ENCODE assay signal across 8 cellular contexts in genomic region chr2:192162392-192163042, GRCh38. TPM values are rescaled to one million over a fixed set of nuclear protein-coding genes. Genes with fewer than 3 reads are reported as not detected.
DNase-seq lines count a peak whose midpoint lies in the region; ATAC-seq, FAIRE-seq and TF ChIP-seq lines count a peak whose summit lies in the region.

No MANE protein-coding gene starts in this region.

- peak; percentile 93 for FAIRE-seq in endometrium (lab: Jason Lieb, UNC)

- DNase-seq in AG10803 (ENCODE audit: low read depth) (peak; percentile 71), NCI-H82 (lab: John Stamatoyannopoulos, UW) (peak; percentile 82), myocyte (ENCODE audit: low read depth) (peak; percentile 85)
- DNase-seq in activated CD8-positive, alpha-beta memory T cell treated with anti-CD3 and anti-CD28 coated beads for 1 hour (ENCODE audit: extremely low read depth in 1 of 2, low read depth in 1 of 2) = peak; percentile 12 to 32
- DNase-seq in stimulated activated CD8-positive, alpha-beta memory T cell treated with anti-CD3 and anti-CD28 coated beads, Interleukin-7, amount 100 ng/mL, for 48 hours (ENCODE audit: extremely low read depth in 1 of 2, low read depth in 1 of 2) = peak; percentile 10 to 26

- peak; percentile 76 for ATAC-seq in GM18858 (IDR thresholded peaks at IDR 0.05; ENCODE audit: unreplicated experiment)
- peak; percentile 80 for ATAC-seq in HG03342 (IDR thresholded peaks at IDR 0.05; ENCODE audit: unreplicated experiment)

- H3K4me3 ChIP-seq in AG10803 (ENCODE audit: low read length) = no peak overlapping the region

- TF ChIP-seq CTCF in AG10803 (conservative IDR thresholded peaks at IDR 0.05; ENCODE audit: low read length) = peak; percentile 98

RNA-seq across cellular contexts. Expression of gene TMEFF2, which starts 32.2 kb away (rescaled TPM):
- total RNA-seq in myocyte = 4.8 and 6.5 TPM in 2 replicates
- 4.4 TPM for polyA plus RNA-seq in myocyte (2012)

Comparison
In these comparisons a context has a peak if more than half of its experiments do, and no peak if none do; other contexts are left out.
1. DNase-seq: peak in every context shown above with its lines; median percentile 85 in myocyte; 82 in NCI-H82; 71 in AG10803; 22 in activated CD8-positive, alpha-beta memory T cell treated with anti-CD3 and anti-CD28 coated beads for 1 hour; 18 in stimulated activated CD8-positive, alpha-beta memory T cell treated with anti-CD3 and anti-CD28 coated beads, Interleukin-7, amount 100 ng/mL, for 48 hours.